In the genomic region with DNA sequence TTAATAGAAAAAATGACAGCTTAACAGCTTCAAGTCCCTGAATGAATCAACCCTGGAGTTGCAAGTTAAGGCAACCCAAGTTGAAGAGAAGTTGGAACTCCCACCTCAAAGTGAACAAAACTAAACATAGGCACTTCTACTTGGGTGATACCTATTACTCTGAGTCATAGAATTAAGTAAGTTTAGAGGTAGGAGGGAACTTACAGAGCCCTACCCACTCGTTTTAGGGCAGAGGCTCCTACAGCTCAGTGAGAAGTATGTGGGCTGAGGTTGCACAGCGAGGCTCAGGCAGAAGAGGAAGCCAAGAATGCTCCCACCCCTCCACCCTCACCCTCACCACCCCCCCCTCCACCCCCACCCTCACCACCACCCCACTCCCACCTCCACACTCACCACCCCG, we compare ENCODE assay signal across 9 cellular contexts. TPM values are rescaled to one million over a fixed set of nuclear protein-coding genes. Genes with fewer than 3 reads are reported as not detected.
A peak's percentile ranks its signal among the peaks of the same experiment; 100 is the strongest.
DNase-seq lines count a peak whose midpoint lies in the region; ATAC-seq and TF ChIP-seq lines count a peak whose summit lies in the region.
"Had no signal": no experiment of that assay in that cellular context is flagged by ENCODE, and none has a peak within 500 bp of the region (broad histone marks: within the 10 kb centered on the region; RNA-seq: fewer than 3 reads in every experiment).

No MANE protein-coding gene starts in this region.

- TF ChIP-seq CTCF in activated B cell treated with CpG ODN at 0.5 μM for 24 hours (IDR thresholded peaks at IDR 0.05) = no peak
- TF ChIP-seq CTCF in mucosa of descending colon (IDR thresholded peaks at IDR 0.05) = no peak

- peaks cover 25% of the 10 kb centered on the region for H3K36me3 Mint-ChIP-seq in activated B cell treated with CpG ODN at 0.5 μM for 24 hours (ENCODE audit: low read depth)

- POLR2A ChIA-PET in activated B cell treated with CpG ODN at 0.5 μM for 24 hours (lab: Charles Lee) = interaction anchor here (0.5 to 5.3 kb wide), 17 partner anchors 9 to 707 kb away, joined by 3 to 27 read pairs (median 4); partner anchors contain the start of gene NFATC2

- H3K4me1 ChIP-seq in mucosa of descending colon (ENCODE audit: low read depth) = peaks cover 4% of the 10 kb centered on the region

- no peak overlapping the region for H3K4me3 Mint-ChIP-seq in activated B cell treated with CpG ODN at 0.5 μM for 24 hours

- ATAC-seq in activated CD4-positive, CD25-positive, alpha-beta regulatory T cell treated with anti-CD3 and anti-CD28 coated beads, Interleukin-2, amount 50 U/mL, for 24 hours = peak; percentile 88 to 92
- ATAC-seq in HG03175 (IDR thresholded peaks at IDR 0.05; ENCODE audit: unreplicated experiment) (peak; percentile 76), activated B cell treated with CpG ODN at 0.5 μM for 24 hours (ENCODE audit: low read depth) (peak; percentile 85), mucosa of descending colon (peak; percentile 72)

- no peak overlapping the region for H3K4me3 ChIP-seq in mucosa of descending colon
- H3K4me3 ChIP-seq: Peyer's patch had no signal

- DNase-seq in activated CD4-positive, CD25-positive, alpha-beta regulatory T cell treated with anti-CD3 and anti-CD28 coated beads, Interleukin-2, amount 50 U/mL, for 72 hours = no peak
- DNase-seq in activated B cell treated with CpG ODN at 0.5 μM for 24 hours (no peak), mucosa of descending colon (no peak), GM19238 (ENCODE audit: insufficient read length, low spot score) (no peak), epidermal melanocyte (ENCODE audit: insufficient read length, low spot score) (no peak), DMS153 treated with DMSO at 0.1 percent for 48 hours (lab: John Stamatoyannopoulos, UW; ENCODE audit: unreplicated experiment) (no peak)

- CTCF ChIA-PET in activated B cell treated with CpG ODN at 0.5 μM for 24 hours (lab: Charles Lee) = interaction anchor here (0.6 to 0.9 kb wide), 3 partner anchors 12 to 114 kb away, joined by 3 read pairs; no protein-coding TSS in a partner anchor

- peaks cover 93% of the 10 kb centered on the region for H3K4me1 Mint-ChIP-seq in activated B cell treated with CpG ODN at 0.5 μM for 24 hours

- H3K9me3 ChIP-seq in mucosa of descending colon = no peaks in the 10 kb centered on the region
- H3K9me3 ChIP-seq: Peyer's patch had no signal

- no peaks in the 10 kb centered on the region for H3K27me3 Mint-ChIP-seq in activated B cell treated with CpG ODN at 0.5 μM for 24 hours

- no peaks in the 10 kb centered on the region for H3K36me3 ChIP-seq in mucosa of descending colon (ENCODE audit: low read depth)
- H3K36me3 ChIP-seq: Peyer's patch had no signal

- peak overlapping the region; percentile 69 for H3K27ac Mint-ChIP-seq in activated B cell treated with CpG ODN at 0.5 μM for 24 hours

- H3K9me3 Mint-ChIP-seq in activated B cell treated with CpG ODN at 0.5 μM for 24 hours = no peaks in the 10 kb centered on the region

- intact Hi-C loops in activated B cell treated with CpG ODN at 0.5 μM for 24 hours (cut with micrococcal nuclease) = loop anchor here (1.0 to 2.0 kb wide), 3 partner anchors 24 to 96 kb away; partner anchors contain the start of gene NFATC2
- intact Hi-C loops in mucosa of descending colon (cut with DNase I, micrococcal nuclease) = no loop called here

RNA-seq across cellular contexts. Expression of gene NFATC2, which starts 42.2 kb away (rescaled TPM):
- total RNA-seq in activated B cell treated with CpG ODN at 0.5 μM for 24 hours (41.2 and 46.0 TPM in 2 replicates), mucosa of descending colon (1 to 10 TPM; 6.2 to 7.3 (median 7.2) TPM)
